Comparison of ENCODE assay signal across 8 cellular contexts in genomic region chr10:14185501-14186045, GRCh38.
DNase-seq lines count a peak whose midpoint lies in the region; ATAC-seq and TF ChIP-seq lines count a peak whose summit lies in the region.

No MANE protein-coding gene starts in this region.

- H2AFZ ChIP-seq in PC-9: no peak overlapping the region

- H3K9me2 ChIP-seq in PC-9 (ENCODE audit: insufficient read depth): no peaks in the 10 kb centered on the region

- H3K36me3 Mint-ChIP-seq in CD4-positive, alpha-beta memory T cell: peaks cover 0 to 4% of the 10 kb centered on the region in 2 donors
- no peaks in the 10 kb centered on the region for H3K36me3 Mint-ChIP-seq in activated naive CD8-positive, alpha-beta T cell treated with anti-CD3 and anti-CD28 coated beads, Interleukin-2, amount 10 ng/mL, durations not matched to agents 7 days and 5 days
- no peaks in the 10 kb centered on the region for H3K36me3 Mint-ChIP-seq in memory B cell

- peaks cover 24% of the 10 kb centered on the region for H3K4me1 ChIP-seq in CD4-positive, alpha-beta memory T cell (ENCODE audit: insufficient read depth, low read length)
- H3K4me1 ChIP-seq in PC-9 (replicated peaks; ENCODE audit: insufficient read depth) (peaks cover 10% of the 10 kb centered on the region; the same call in 1 of the 2 replicates), uterus (no peaks in the 10 kb centered on the region)

- H3K36me3 ChIP-seq in CD4-positive, alpha-beta memory T cell (ENCODE audit: insufficient read depth, low read length): no peaks in the 10 kb centered on the region
- H3K36me3 ChIP-seq in PC-9 (ENCODE audit: low read depth) (no peaks in the 10 kb centered on the region), uterus (no peaks in the 10 kb centered on the region)

- POLR2A ChIA-PET in CD4-positive, alpha-beta memory T cell (lab: Charles Lee; ENCODE audit: partially characterized antibody): interaction anchor here (0.7 to 2.9 kb wide), 8 partner anchors 10 to 768 kb away, joined by 3 to 16 read pairs (median 5); partner anchors contain the start of genes CDNF, DCLRE1C, HSPA14 and MSANTD7
- POLR2A ChIA-PET in PC-9 (lab: Charles Lee; ENCODE audit: unreplicated experiment): interaction anchor here (0.7 to 0.9 kb wide), 6 partner anchors 40 to 528 kb away, joined by 3 to 7 read pairs (median 4); no protein-coding TSS in a partner anchor
- POLR2A ChIA-PET in activated naive CD8-positive, alpha-beta T cell treated with anti-CD3 and anti-CD28 coated beads, Interleukin-2, amount 10 ng/mL, durations not matched to agents 7 days and 5 days (lab: Charles Lee): interaction anchor here (0.6 to 2.5 kb wide), 17 partner anchors 11 to 983 kb away, joined by 3 to 21 read pairs (median 4); partner anchors contain the start of genes CDNF, HSPA14, MSANTD7 and NMT2

- peaks cover 21 to 28% (median 24%) of the 10 kb centered on the region in 4 donors for H3K4me1 Mint-ChIP-seq in CD4-positive, alpha-beta memory T cell
- H3K4me1 Mint-ChIP-seq in activated naive CD8-positive, alpha-beta T cell treated with anti-CD3 and anti-CD28 coated beads, Interleukin-2, amount 10 ng/mL, durations not matched to agents 7 days and 5 days: peaks cover 15% of the 10 kb centered on the region
- peaks cover 19% of the 10 kb centered on the region for H3K4me1 Mint-ChIP-seq in memory B cell

- peak overlapping the region; percentile 23; the same call in 1 of the 2 replicates for H3K4me2 ChIP-seq in PC-9

- H3F3A ChIP-seq in PC-9 (ENCODE audit: insufficient read depth, low read depth): peaks cover 19% of the 10 kb centered on the region; the same call in 1 of the 2 replicates

- TF ChIP-seq POLR2A in uterus (IDR thresholded peaks at IDR 0.05): no peak

- peaks cover 0 to 8% (median 0%) of the 10 kb centered on the region in 8 donors for H3K9me3 Mint-ChIP-seq in CD4-positive, alpha-beta memory T cell
- no peaks in the 10 kb centered on the region for H3K9me3 Mint-ChIP-seq in activated naive CD8-positive, alpha-beta T cell treated with anti-CD3 and anti-CD28 coated beads, Interleukin-2, amount 10 ng/mL, durations not matched to agents 7 days and 5 days
- peaks cover 6% of the 10 kb centered on the region for H3K9me3 Mint-ChIP-seq in memory B cell

- H4K20me1 ChIP-seq in PC-9 (ENCODE audit: insufficient read depth): no peaks in the 10 kb centered on the region

- intact Hi-C loops in CD4-positive, alpha-beta memory T cell (cut with micrococcal nuclease): loop anchor here (1.0 to 5.0 kb wide), 5 partner anchors 12 to 652 kb away; partner anchors contain the start of genes CDNF, HSPA14, MSANTD7 and PRPF18
- intact Hi-C loops in PC-9 (cut with micrococcal nuclease; ENCODE audit: unreplicated experiment): no loop called here
- intact Hi-C loops in uterus (cut with DNase I; ENCODE audit: low total_unique reads): no loop called here

- H3K79me2 ChIP-seq in PC-9 (ENCODE audit: low read depth): no peaks in the 10 kb centered on the region

- no peak overlapping the region for H3K4me3 ChIP-seq in CD4-positive, alpha-beta memory T cell (ENCODE audit: low read length in 2 of 2)
- H3K4me3 ChIP-seq in PC-9: peak overlapping the region; percentile 24; the same call in 1 of the 2 replicates
- H3K4me3 ChIP-seq in uterus: no peak overlapping the region

- TSS peak; percentile 100 for BruUV-seq in PC-9 (replicated peaks; lab: Mats Ljungman, UMichigan)

- H3K27ac Mint-ChIP-seq in CD4-positive, alpha-beta memory T cell: peak overlapping the region; percentile 93 to 99 (median 98)
- peak overlapping the region; percentile 95 for H3K27ac Mint-ChIP-seq in activated naive CD8-positive, alpha-beta T cell treated with anti-CD3 and anti-CD28 coated beads, Interleukin-2, amount 10 ng/mL, durations not matched to agents 7 days and 5 days
- H3K27ac Mint-ChIP-seq in memory B cell: peak overlapping the region; percentile 100

- H3K27ac ChIP-seq in CD4-positive, alpha-beta memory T cell (ENCODE audit: low read depth, low read length): peak overlapping the region; percentile 51
- peak overlapping the region; percentile 95 for H3K27ac ChIP-seq in PC-9
- H3K27ac ChIP-seq in uterus: no peak overlapping the region
- H3K27ac ChIP-seq in caudate nucleus (ENCODE audit: low read depth, low read length): no peak overlapping the region

- TF ChIP-seq CTCF in PC-9 (conservative IDR thresholded peaks at IDR 0.05) (no peak), uterus (IDR thresholded peaks at IDR 0.05) (no peak)

- CTCF ChIA-PET in CD4-positive, alpha-beta memory T cell (lab: Charles Lee; ENCODE audit: partially characterized antibody): interaction anchor here (0.7 to 8.6 kb wide), 6 partner anchors 12 to 403 kb away, joined by 3 to 101 read pairs (median 6); no protein-coding TSS in a partner anchor
- CTCF ChIA-PET in PC-9 (lab: Charles Lee): interaction anchor here (0.6 to 0.7 kb wide), 3 partner anchors 141 to 494 kb away, joined by 3 to 7 read pairs (median 5); no protein-coding TSS in a partner anchor

- peak in 3 of 5 donors; percentile 74 to 85 (median 80) for DNase-seq in CD4-positive, alpha-beta memory T cell
- DNase-seq in PC-9: peak; percentile 23 to 91
- DNase-seq in activated naive CD8-positive, alpha-beta T cell treated with anti-CD3 and anti-CD28 coated beads, Interleukin-2, amount 10 ng/mL, durations not matched to agents 7 days and 5 days: peak; percentile 39
- DNase-seq in memory B cell (ENCODE audit: low spot score in 2 of 2): peak; percentile 57 to 60
- DNase-seq in uterus: no peak
- no peak for DNase-seq in caudate nucleus (lab: John Stamatoyannopoulos, UW)

- ATAC-seq in GM19328 (IDR thresholded peaks at IDR 0.05; ENCODE audit: unreplicated experiment) (peak; percentile 72), HG03196 (IDR thresholded peaks at IDR 0.05; ENCODE audit: unreplicated experiment) (peak; percentile 81), memory B cell (ENCODE audit: low read depth) (peak; percentile 80)
- peak; percentile 89 for ATAC-seq in activated naive CD8-positive, alpha-beta T cell treated with anti-CD3 and anti-CD28 coated beads, Interleukin-2, amount 10 ng/mL, durations not matched to agents 7 days and 5 days (ENCODE audit: low read depth)

- H3K27me3 Mint-ChIP-seq in CD4-positive, alpha-beta memory T cell: peaks cover 19 to 23% of the 10 kb centered on the region in 2 donors
- H3K27me3 Mint-ChIP-seq in activated naive CD8-positive, alpha-beta T cell treated with anti-CD3 and anti-CD28 coated beads, Interleukin-2, amount 10 ng/mL, durations not matched to agents 7 days and 5 days: peaks cover 51% of the 10 kb centered on the region
- H3K27me3 Mint-ChIP-seq in memory B cell: peaks cover 9% of the 10 kb centered on the region

- H3K9me3 ChIP-seq in CD4-positive, alpha-beta memory T cell (ENCODE audit: control insufficient read depth in 1 of 2, low read length in 2 of 2): no peaks in the 10 kb centered on the region
- no peaks in the 10 kb centered on the region for H3K9me3 ChIP-seq in PC-9 (ENCODE audit: insufficient read depth, low read depth)
- H3K9me3 ChIP-seq in uterus: no peaks in the 10 kb centered on the region

- peak overlapping the region; percentile 73 to 86 (median 80) for H3K4me3 Mint-ChIP-seq in CD4-positive, alpha-beta memory T cell
- H3K4me3 Mint-ChIP-seq in activated naive CD8-positive, alpha-beta T cell treated with anti-CD3 and anti-CD28 coated beads, Interleukin-2, amount 10 ng/mL, durations not matched to agents 7 days and 5 days: peak overlapping the region; percentile 70
- peak overlapping the region; percentile 79 for H3K4me3 Mint-ChIP-seq in memory B cell

- H3K27me3 ChIP-seq in CD4-positive, alpha-beta memory T cell (ENCODE audit: insufficient read depth, low read length): peaks cover 9% of the 10 kb centered on the region
- H3K27me3 ChIP-seq in PC-9 (ENCODE audit: insufficient read depth, low read depth) (no peaks in the 10 kb centered on the region), uterus (peaks cover 0 to 5% of the 10 kb centered on the region in 2 donors)

Comparison
In these comparisons a context has a peak if more than half of its experiments do, and no peak if none do; other contexts are left out.
1. DNase-seq: peak in CD4-positive, alpha-beta memory T cell (3 of 5), PC-9 (2 of 2), activated naive CD8-positive, alpha-beta T cell treated with anti-CD3 and anti-CD28 coated beads, Interleukin-2, amount 10 ng/mL, durations not matched to agents 7 days and 5 days (single experiment) and memory B cell (2 of 2); none in uterus (0 of 2) and caudate nucleus (0 of 61).
2. H3K27ac ChIP-seq: peak in CD4-positive, alpha-beta memory T cell (single experiment) and PC-9 (single experiment); none in uterus (0 of 2) and caudate nucleus (single experiment).
3. Peak in every context shown above with its lines, with median percentiles within 50 percentile points of each other: H3K27ac Mint-ChIP-seq, H3K4me3 Mint-ChIP-seq and ATAC-seq.